10 cellular contexts compared by ENCODE assay signal in genomic region chr16:73056383-73056782, GRCh38. TPM values are rescaled to one million over a fixed set of nuclear protein-coding genes. Genes with fewer than 3 reads are reported as not detected.
A peak's percentile ranks its signal among the peaks of the same experiment; 100 is the strongest.
DNase-seq lines count a peak whose midpoint lies in the region; ATAC-seq and TF ChIP-seq lines count a peak whose summit lies in the region.
"Had no signal": no experiment of that assay in that cellular context is flagged by ENCODE, and none has a peak within 500 bp of the region (broad histone marks: within the 10 kb centered on the region; RNA-seq: fewer than 3 reads in every experiment).

No MANE protein-coding gene starts in this region.

- peak overlapping the region; percentile 92 for H2BK120ac ChIP-seq in trophoblast cell (ENCODE audit: insufficient read depth, low read length, poor library complexity)

- peak overlapping the region; percentile 95 for H3K4ac ChIP-seq in trophoblast cell (ENCODE audit: low read depth, low read length)

- H3K18ac ChIP-seq in trophoblast cell (ENCODE audit: low read length): peak overlapping the region; percentile 91

- DNase-seq in CD4-positive, CD25-positive, alpha-beta regulatory T cell: no peak
- no peak for DNase-seq in SK-N-MC (ENCODE audit: low read depth, low spot score)
- DNase-seq in fibroblast of the aortic adventitia (ENCODE audit: low read depth): peak; percentile 29
- DNase-seq in trophoblast cell: no peak
- no peak for DNase-seq in sciatic nerve (ENCODE audit: low spot score)
- no peak for DNase-seq in D341Med (ENCODE audit: low spot score)
- DNase-seq in GOT3 (lab: John Stamatoyannopoulos, UW): no peak
- DNase-seq in HK-2 (ENCODE audit: unreplicated experiment): no peak
- DNase-seq: activated effector memory CD4-positive, alpha-beta T cell treated with Interleukin-2 at 50 U/mL for 16 hours had no signal

- H4K91ac ChIP-seq in trophoblast cell (ENCODE audit: low read depth, low read length): peak overlapping the region; percentile 92

- intact Hi-C loops in sciatic nerve (cut with DNase I): no loop called here

- peaks cover 33% of the 10 kb centered on the region for H3K27me3 ChIP-seq in CD4-positive, CD25-positive, alpha-beta regulatory T cell (ENCODE audit: control insufficient read depth, insufficient read depth, low read length)
- H3K27me3 ChIP-seq in trophoblast cell (ENCODE audit: insufficient read depth, low read length): no peaks in the 10 kb centered on the region

- peaks cover 41% of the 10 kb centered on the region for H3K79me1 ChIP-seq in trophoblast cell (ENCODE audit: low read length)

- no peak overlapping the region for H3K27ac ChIP-seq in CD4-positive, CD25-positive, alpha-beta regulatory T cell (ENCODE audit: insufficient read depth, low read length, poor library complexity, severe bottlenecking)
- H3K27ac ChIP-seq in SK-N-MC: 0 out of 2 replicates have a peak overlapping the region, but pooled peaks have one; percentile 92
- H3K27ac ChIP-seq in trophoblast cell (ENCODE audit: low read depth, low read length): peak overlapping the region; percentile 86

- no peaks in the 10 kb centered on the region for H3K36me3 ChIP-seq in CD4-positive, CD25-positive, alpha-beta regulatory T cell (ENCODE audit: control insufficient read depth, insufficient read depth, low read length)
- no peaks in the 10 kb centered on the region for H3K36me3 ChIP-seq in SK-N-MC (ENCODE audit: insufficient read depth, low read length)
- no peaks in the 10 kb centered on the region for H3K36me3 ChIP-seq in trophoblast cell (ENCODE audit: control insufficient read depth in 1 of 2, insufficient read depth in 2 of 2, low read length in 2 of 2)

- no peaks in the 10 kb centered on the region for H3K9me3 ChIP-seq in CD4-positive, CD25-positive, alpha-beta regulatory T cell (ENCODE audit: control insufficient read depth in 2 of 2, low read length in 2 of 2)
- H3K9me3 ChIP-seq in SK-N-MC (ENCODE audit: low read depth, low read length): no peaks in the 10 kb centered on the region
- H3K9me3 ChIP-seq in trophoblast cell (ENCODE audit: insufficient read depth, low read depth, low read length): no peaks in the 10 kb centered on the region

- H3K4me2 ChIP-seq in trophoblast cell (ENCODE audit: low read length): peak overlapping the region; percentile 88

- peaks cover 25% of the 10 kb centered on the region for H3K27me3 Mint-ChIP-seq in CD4-positive, CD25-positive, alpha-beta regulatory T cell

- H3K14ac ChIP-seq in trophoblast cell (ENCODE audit: low read length): peak overlapping the region; percentile 92

- TF ChIP-seq CTCF in fibroblast of the aortic adventitia (IDR thresholded peaks at IDR 0.05; ENCODE audit: insufficient read depth, low read length): no peak

- peak overlapping the region; percentile 74 for H4K8ac ChIP-seq in trophoblast cell (ENCODE audit: low read depth, low read length)

- H3K4me1 ChIP-seq in CD4-positive, CD25-positive, alpha-beta regulatory T cell (ENCODE audit: control insufficient read depth, insufficient read depth, low read length, poor library complexity, severe bottlenecking): peaks cover 11% of the 10 kb centered on the region
- peaks cover 17 to 25% of the 10 kb centered on the region in 2 experiments for H3K4me1 ChIP-seq in trophoblast cell (ENCODE audit: control insufficient read depth in 1 of 2, insufficient read depth in 2 of 2, low read length in 2 of 2)

- peak overlapping the region; percentile 51 for H4K12ac ChIP-seq in trophoblast cell (ENCODE audit: low read depth, low read length)

- H3K9ac ChIP-seq in SK-N-MC (ENCODE audit: insufficient read length) (peak overlapping the region; percentile 60), trophoblast cell (ENCODE audit: low read length) (peak overlapping the region; percentile 77)

- H2AK5ac ChIP-seq in trophoblast cell (ENCODE audit: low read length): peak overlapping the region; percentile 92

- H3K79me2 ChIP-seq in trophoblast cell (ENCODE audit: control insufficient read depth, insufficient read depth, low read length, poor library complexity): peaks cover 39% of the 10 kb centered on the region

- H3K4me3 Mint-ChIP-seq in CD4-positive, CD25-positive, alpha-beta regulatory T cell: peak overlapping the region in 3 of 4 donors; percentile 20 to 60 (median 38)
- H3K4me3 Mint-ChIP-seq: memory B cell had no signal

- peaks cover 5 to 19% (median 9%) of the 10 kb centered on the region in 4 donors for H3K4me1 Mint-ChIP-seq in CD4-positive, CD25-positive, alpha-beta regulatory T cell

- H3K23ac ChIP-seq in trophoblast cell (ENCODE audit: low read length): no peak overlapping the region

- WGBS in trophoblast cell (ENCODE audit: extremely low coverage, insufficient coverage, insufficient read length): no CpG with 5 or more reads among the region's 5 CpGs

- no peaks in the 10 kb centered on the region for H3K36me3 Mint-ChIP-seq in CD4-positive, CD25-positive, alpha-beta regulatory T cell

- ATAC-seq in CD4-positive, CD25-positive, alpha-beta regulatory T cell (ENCODE audit: low read depth in 2 of 2): no peak
- ATAC-seq in sciatic nerve: no peak

- peaks cover 0 to 3% (median 0%) of the 10 kb centered on the region in 7 donors for H3K9me3 Mint-ChIP-seq in CD4-positive, CD25-positive, alpha-beta regulatory T cell
- H3K9me3 Mint-ChIP-seq: memory B cell had no signal

- H3K27ac Mint-ChIP-seq in CD4-positive, CD25-positive, alpha-beta regulatory T cell: no peak overlapping the region

- peak overlapping the region; percentile 91 for H2BK5ac ChIP-seq in trophoblast cell (ENCODE audit: low read depth, low read length, poor library complexity)

- no peak overlapping the region for H3K4me3 ChIP-seq in CD4-positive, CD25-positive, alpha-beta regulatory T cell (ENCODE audit: low read depth, low read length)
- H3K4me3 ChIP-seq in SK-N-MC (peak overlapping the region; percentile 80), fibroblast of the aortic adventitia (ENCODE audit: low read depth, low read length) (peak overlapping the region; percentile 77), trophoblast cell (ENCODE audit: low read depth, low read length) (no peak overlapping the region)

- peak overlapping the region; percentile 87 for H2BK12ac ChIP-seq in trophoblast cell (ENCODE audit: low read length)

- H2AFZ ChIP-seq in trophoblast cell (ENCODE audit: insufficient read depth, low read length, poor library complexity): peak overlapping the region; percentile 54

RNA-seq across cellular contexts. Expression of gene ZFHX3, which starts 8.5 kb away (rescaled TPM):
- total RNA-seq in CD4-positive, CD25-positive, alpha-beta regulatory T cell: 0.94 TPM
- polyA plus RNA-seq in CD4-positive, CD25-positive, alpha-beta regulatory T cell: under 1 TPM in 3 of 4 donors, not detected in 1; 0.01 to 0.03 (median 0.02) TPM
- 4.8 and 8.1 TPM in 2 replicates for total RNA-seq in fibroblast of the aortic adventitia (ENCODE audit: low replicate concordance)
- polyA plus RNA-seq in trophoblast cell (2013): 36.4 and 36.5 TPM in 2 replicates
- total RNA-seq in sciatic nerve: 44.6 TPM

Comparison
In these comparisons a context has a peak if more than half of its experiments do, and no peak if none do; other contexts are left out.
1. H3K4me3 ChIP-seq: peak in SK-N-MC (single experiment) and fibroblast of the aortic adventitia (single experiment); none in CD4-positive, CD25-positive, alpha-beta regulatory T cell (single experiment) and trophoblast cell (single experiment).